ENCODE assay signal across 9 cellular contexts in genomic region chr11:64776425-64776824, GRCh38. TPM values are rescaled to one million over a fixed set of nuclear protein-coding genes. Genes with fewer than 3 reads are reported as not detected.
DNase-seq lines count a peak whose midpoint lies in the region; ATAC-seq and TF ChIP-seq lines count a peak whose summit lies in the region.
"Had no signal": no experiment of that assay in that cellular context is flagged by ENCODE, and none has a peak within 500 bp of the region (broad histone marks: within the 10 kb centered on the region; RNA-seq: fewer than 3 reads in every experiment).

No MANE protein-coding gene starts in this region.

- H3K4me3 Mint-ChIP-seq in naive B cell = peak overlapping the region; percentile 88 to 96 (median 94)

- H3K79me1 ChIP-seq in IMR-90 (ENCODE audit: low read depth in 1 of 2, low read length in 2 of 2) = peaks cover 21 to 59% of the 10 kb centered on the region in 2 experiments

- H3K4ac ChIP-seq in IMR-90 (ENCODE audit: low read depth, low read length) = no peak overlapping the region

- H3K23ac ChIP-seq in IMR-90 (ENCODE audit: low read depth, low read length) = peak overlapping the region; percentile 48; the same call in 1 of the 2 replicates

- H3K9ac ChIP-seq in IMR-90 (ENCODE audit: low read depth, low read length) = peak overlapping the region; percentile 78; the same call in 1 of the 2 replicates

- no peak overlapping the region for H2AK9ac ChIP-seq in IMR-90 (replicated peaks; ENCODE audit: low read depth, low read length, poor library complexity)

- ATAC-seq in IMR-90 (ENCODE audit: low read depth) = no peak
- ATAC-seq in naive B cell (ENCODE audit: low read depth in 2 of 2) = no peak
- no peak for ATAC-seq in left lobe of liver

- CTCF ChIA-PET in IMR-90 (lab: Yijun Ruan, JAX) = interaction anchor here (1.4 kb wide), 1 partner anchor 13 kb away, joined by 3 read pairs; no protein-coding TSS in a partner anchor

- in situ Hi-C loops in IMR-90 (cut with MboI; ENCODE audit: low sequenced_read_pairs) = no loop called here

- H2BK5ac ChIP-seq in IMR-90 (ENCODE audit: low read depth, low read length, poor library complexity, severe bottlenecking) = no peak overlapping the region

- H4K20me1 ChIP-seq in IMR-90 (ENCODE audit: insufficient read depth, low read length) = peaks cover 56% of the 10 kb centered on the region

- no peak overlapping the region for H2AK5ac ChIP-seq in IMR-90 (ENCODE audit: low read depth, low read length)

- H3K36me3 ChIP-seq in IMR-90 (ENCODE audit: control insufficient read depth, insufficient read depth, low read length) (peaks cover 37% of the 10 kb centered on the region), uterus (no peaks in the 10 kb centered on the region)

- H3K27ac Mint-ChIP-seq in naive B cell = peak overlapping the region; percentile 54 to 97 (median 95)

- no peaks in the 10 kb centered on the region; the same call in 1 of the 2 replicates for H3K9me1 ChIP-seq in IMR-90 (ENCODE audit: insufficient read depth, low read length)

- H2BK20ac ChIP-seq in IMR-90 (ENCODE audit: low read depth, low read length) = no peak overlapping the region

- peak overlapping the region; percentile 89 for H3K4me3 ChIP-seq in AG09309 (ENCODE audit: control insufficient read depth, low read depth, low read length)
- no peak overlapping the region for H3K4me3 ChIP-seq in IMR-90 (ENCODE audit: insufficient read depth, low read depth, low read length)
- peak overlapping the region; percentile 62 to 87 for H3K4me3 ChIP-seq in cardiac fibroblast (replicated peaks in 1 of 2; ENCODE audit: low read depth in 2 of 2, low read length in 2 of 2)
- peak overlapping the region in 1 of 2 donors; percentile 88 for H3K4me3 ChIP-seq in uterus

- no peak overlapping the region for H4K5ac ChIP-seq in IMR-90 (ENCODE audit: low read depth, low read length)

- POLR2A ChIA-PET in IMR-90 (lab: Charles Lee; ENCODE audit: unreplicated experiment) = no interaction called here

- H2AFZ ChIP-seq in IMR-90 (replicated peaks; ENCODE audit: low read length, poor library complexity) = no peak overlapping the region

- DNase-seq in AG09309 (ENCODE audit: low read depth) (no peak), IMR-90 (no peak), cardiac fibroblast (ENCODE audit: low read depth in 2 of 2) (no peak), naive B cell (no peak), left lobe of liver (ENCODE audit: low spot score) (no peak), uterus (no peak), cerebellar nuclear complex (lab: John Stamatoyannopoulos, UW) (no peak), NCI-H1048 (lab: John Stamatoyannopoulos, UW) (no peak)
- DNase-seq: RPMI8226 had no signal

- H3K9me3 Mint-ChIP-seq in naive B cell = no peaks in the 10 kb centered on the region

- no peak overlapping the region for H3K14ac ChIP-seq in IMR-90 (replicated peaks; ENCODE audit: low read depth, low read length)

- no peak overlapping the region for H2BK120ac ChIP-seq in IMR-90 (ENCODE audit: low read depth, low read length)

- peak overlapping the region; percentile 98; the same call in 1 of the 2 replicates for H3K4me2 ChIP-seq in IMR-90 (ENCODE audit: low read depth, low read length)

- no peak overlapping the region for H3K18ac ChIP-seq in IMR-90 (ENCODE audit: low read depth, low read length)

- no peak overlapping the region for H4K8ac ChIP-seq in IMR-90 (ENCODE audit: low read depth in 2 of 2, low read length in 2 of 2)

- H3K36me3 Mint-ChIP-seq in naive B cell = peaks cover 20 to 27% of the 10 kb centered on the region in 2 donors

- H3K27me3 ChIP-seq in IMR-90 (ENCODE audit: control insufficient read depth, insufficient read depth, low read length) = no peaks in the 10 kb centered on the region
- H3K27me3 ChIP-seq in uterus = no peaks in the 10 kb centered on the region

- no peak overlapping the region for H2BK15ac ChIP-seq in IMR-90 (ENCODE audit: low read depth, low read length)

- 78% methylated on average over 4 of the region's 6 CpGs; no CpG with 5 or more reads in 1 of the 2 experiments for WGBS in IMR-90 (ENCODE audit: extremely low coverage in 2 of 2, insufficient read length in 1 of 2), 2 experiments

- dilution Hi-C loops in IMR-90 (cut with HindIII; ENCODE audit: low sequenced_read_pairs, unreplicated experiment) = no loop called here

- no peak for TF ChIP-seq CTCF in AG09309 (IDR thresholded peaks at IDR 0.05; ENCODE audit: control insufficient read depth, insufficient read depth, low read depth, low read length, missing control alignments)
- TF ChIP-seq CTCF in IMR-90 (conservative IDR thresholded peaks at IDR 0.05; ENCODE audit: low read depth, low read length) = no peak
- no peak for TF ChIP-seq CTCF in cardiac fibroblast (IDR thresholded peaks at IDR 0.05; ENCODE audit: low read depth, low read length)
- no peak for TF ChIP-seq CTCF in uterus (IDR thresholded peaks at IDR 0.05)

- no peak overlapping the region for H4K91ac ChIP-seq in IMR-90 (ENCODE audit: insufficient read depth, low read depth, low read length)

- no peak for TF ChIP-seq RAD21 in IMR-90 (IDR thresholded peaks at IDR 0.05; ENCODE audit: low read length)

- H3K56ac ChIP-seq in IMR-90 (ENCODE audit: extremely low read depth, insufficient read depth, low read length) = no peak overlapping the region

- H3K9me3 ChIP-seq in IMR-90 (ENCODE audit: control insufficient read depth, insufficient read depth, low read length) (no peaks in the 10 kb centered on the region), uterus (no peaks in the 10 kb centered on the region)

- H3K4me1 ChIP-seq in IMR-90 (ENCODE audit: control insufficient read depth, insufficient read depth, low read length) (peaks cover 2% of the 10 kb centered on the region), uterus (peaks cover 7 to 14% of the 10 kb centered on the region in 2 donors)

- BruUV-seq in IMR-90 (replicated peaks; lab: Mats Ljungman, UMichigan) = no TSS peak

- TF ChIP-seq POLR2A in IMR-90 (IDR thresholded peaks at IDR 0.05; ENCODE audit: low read depth, low read length) = no peak
- TF ChIP-seq POLR2A in uterus (IDR thresholded peaks at IDR 0.05) = no peak

- no peak overlapping the region for H3K27ac ChIP-seq in IMR-90 (ENCODE audit: insufficient read depth, low read length)
- no peak overlapping the region for H3K27ac ChIP-seq in uterus

- H3K4me1 Mint-ChIP-seq in naive B cell = peaks cover 58 to 84% (median 61%) of the 10 kb centered on the region in 3 donors

- intact Hi-C loops in IMR-90 (cut with micrococcal nuclease) = no loop called here
- intact Hi-C loops in uterus (cut with DNase I; ENCODE audit: low total_unique reads) = no loop called here

- H3K27me3 Mint-ChIP-seq in naive B cell = no peaks in the 10 kb centered on the region

TF ChIP-seq in IMR-90, 13 proteins besides CTCF, POLR2A, EP300 and RAD21 (continues in another document):
- TF ChIP-seq CHD1 (IDR thresholded peaks at IDR 0.05; ENCODE audit: low read depth, low read length) (no peak), RCOR1 (IDR thresholded peaks at IDR 0.05; ENCODE audit: insufficient replicate concordance, low read length) (no peak), MXI1 (IDR thresholded peaks at IDR 0.05; ENCODE audit: borderline replicate concordance, low read depth, low read length) (no peak), NFE2L2 (IDR thresholded peaks at IDR 0.05; ENCODE audit: low read depth, low read length) (no peak), RFX5 (IDR thresholded peaks at IDR 0.05; ENCODE audit: low read depth, low read length) (no peak), CEBPB (IDR thresholded peaks at IDR 0.05; ENCODE audit: low read depth, low read length) (no peak)

RNA-seq across cellular contexts. Expression of gene SF1, which starts 1.9 kb away (rescaled TPM):
- 56.8 and 76.1 TPM in 2 replicates for total RNA-seq in IMR-90 (2012; rRNA removed)
- 75.0 and 88.0 TPM in 2 replicates for polyA plus RNA-seq in IMR-90 (2012; rRNA removed)
- polyA plus RNA-seq in IMR-90 (2012; cell fraction: cytosol; rRNA removed) = 103 and 112 TPM in 2 replicates
- polyA plus RNA-seq in IMR-90 (2012; cell fraction: nucleus; rRNA removed; ENCODE audit: low replicate concordance) = 263 and 388 TPM in 2 replicates
- polyA plus RNA-seq in naive B cell (ENCODE audit: low read depth in 6 of 6) = 100 to 1,000 TPM in 4 of 6 donors, 10 to 100 TPM in 2; 68.6 to 242 (median 132) TPM
- 104 TPM for total RNA-seq in left lobe of liver
- 100 to 1,000 TPM in 3 of 4 donors, 10 to 100 TPM in 1; 62.0 to 374 (median 219) TPM for total RNA-seq in uterus

RNA-seq across cellular contexts. Expression of gene PYGM, which starts 16.7 kb away (rescaled TPM):
- total RNA-seq in IMR-90 (2012; rRNA removed) (under 0.01 and 0.18 TPM in 2 replicates), left lobe of liver (0.28 TPM), uterus (10 to 100 TPM in 2 of 4 donors, 1 to 10 TPM in 2; 2.9 to 42.8 (median 11.4) TPM)
- polyA plus RNA-seq in IMR-90 (2012; rRNA removed) (0.21 and 0.46 TPM in 2 replicates), naive B cell (ENCODE audit: low read depth in 6 of 6) (1 to 10 TPM in 5 of 6 donors, not detected in 1; 2.1 to 4.9 (median 2.2) TPM)
- 0.08 and 0.31 TPM in 2 replicates for polyA plus RNA-seq in IMR-90 (2012; cell fraction: cytosol; rRNA removed)
- 0.58 and 0.64 TPM in 2 replicates for polyA plus RNA-seq in IMR-90 (2012; cell fraction: nucleus; rRNA removed; ENCODE audit: low replicate concordance)

RNA-seq across cellular contexts. Expression of gene MAP4K2, which starts 26.6 kb away (rescaled TPM):
- 9.2 and 11.7 TPM in 2 replicates for total RNA-seq in IMR-90 (2012; rRNA removed)
- polyA plus RNA-seq in IMR-90 (2012; rRNA removed) = 16.6 and 22.2 TPM in 2 replicates
- 18.8 and 24.1 TPM in 2 replicates for polyA plus RNA-seq in IMR-90 (2012; cell fraction: cytosol; rRNA removed)
- polyA plus RNA-seq in IMR-90 (2012; cell fraction: nucleus; rRNA removed; ENCODE audit: low replicate concordance) = 41.7 and 95.5 TPM in 2 replicates
- 10 to 100 TPM; 29.8 to 65.0 (median 39.7) TPM for polyA plus RNA-seq in naive B cell (ENCODE audit: low read depth in 6 of 6)
- 6.6 TPM for total RNA-seq in left lobe of liver
- 10 to 100 TPM; 10.2 to 49.1 (median 24.4) TPM for total RNA-seq in uterus

RNA-seq across cellular contexts. Expression of gene RASGRP2, which starts 32.5 kb away (rescaled TPM):
- total RNA-seq in IMR-90 (2012; rRNA removed) = not detected in 2 replicates
- 0.82 and 1.2 TPM in 2 replicates for polyA plus RNA-seq in IMR-90 (2012; rRNA removed)
- 0.93 TPM in 1 of 2 replicates, not detected in the other for polyA plus RNA-seq in IMR-90 (2012; cell fraction: cytosol; rRNA removed)
- polyA plus RNA-seq in IMR-90 (2012; cell fraction: nucleus; rRNA removed; ENCODE audit: low replicate concordance) = 1.2 and 1.9 TPM in 2 replicates
- polyA plus RNA-seq in naive B cell (ENCODE audit: low read depth in 6 of 6) = 100 to 1,000 TPM; 274 to 429 (median 285) TPM
- total RNA-seq in left lobe of liver = 4.2 TPM
- total RNA-seq in uterus = 10 to 100 TPM in 3 of 4 donors, 1 to 10 TPM in 1; 3.2 to 72.8 (median 23.3) TPM

RNA-seq across cellular contexts. Expression of gene MEN1, which starts 33.9 kb away (rescaled TPM):
- 8.8 and 9.4 TPM in 2 replicates for total RNA-seq in IMR-90 (2012; rRNA removed)
- 35.7 and 44.7 TPM in 2 replicates for polyA plus RNA-seq in IMR-90 (2012; rRNA removed)
- 18.9 and 33.6 TPM in 2 replicates for polyA plus RNA-seq in IMR-90 (2012; cell fraction: cytosol; rRNA removed)
- polyA plus RNA-seq in IMR-90 (2012; cell fraction: nucleus; rRNA removed; ENCODE audit: low replicate concordance) = 65.7 and 129 TPM in 2 replicates
- polyA plus RNA-seq in naive B cell (ENCODE audit: low read depth in 6 of 6) = 10 to 100 TPM; 12.3 to 49.5 (median 27.4) TPM
- 24.0 TPM for total RNA-seq in left lobe of liver
- 10 to 100 TPM in 2 of 4 donors, 1 to 10 TPM in 2; 3.8 to 26.2 (median 14.9) TPM for total RNA-seq in uterus
